15 cellular contexts compared by ENCODE assay signal in genomic region chr6:44271406-44271723, GRCh38. TPM values are rescaled to one million over a fixed set of nuclear protein-coding genes. Genes with fewer than 3 reads are reported as not detected.
DNase-seq lines count a peak whose midpoint lies in the region; ATAC-seq, FAIRE-seq and TF ChIP-seq lines count a peak whose summit lies in the region.
"Had no signal": no experiment of that assay in that cellular context is flagged by ENCODE, and none has a peak within 500 bp of the region (broad histone marks: within the 10 kb centered on the region; RNA-seq: fewer than 3 reads in every experiment).

No MANE protein-coding gene starts in this region.

- H3K27me3 Mint-ChIP-seq in activated CD8-positive, alpha-beta memory T cell treated with anti-CD3 and anti-CD28 coated beads, Interleukin-2, amount 10 ng/mL, durations not matched to agents 7 days and 5 days = peaks cover 59% of the 10 kb centered on the region
- peaks cover 39 to 57% of the 10 kb centered on the region in 2 donors for H3K27me3 Mint-ChIP-seq in T-cell
- peaks cover 50% of the 10 kb centered on the region for H3K27me3 Mint-ChIP-seq in progenitor cell of endocrine pancreas

- peaks cover 9% of the 10 kb centered on the region for H3K4me1 ChIP-seq in endothelial cell of umbilical vein (ENCODE audit: control insufficient read depth, extremely low read depth, insufficient read depth, low read length)

- no peak overlapping the region for H2AFZ ChIP-seq in endothelial cell of umbilical vein (ENCODE audit: low read depth, low read length)

- intact Hi-C loops in endothelial cell of umbilical vein (cut with micrococcal nuclease) = no loop called here

- TF ChIP-seq CTCF in endothelial cell of umbilical vein (IDR thresholded peaks at IDR 0.05; ENCODE audit: extremely low read depth in 1 of 2, insufficient read depth in 1 of 2, low read depth in 1 of 2, low read length in 2 of 2) (no peak), progenitor cell of endocrine pancreas (IDR thresholded peaks at IDR 0.05; ENCODE audit: unreplicated experiment) (no peak)

- H3K9me3 ChIP-seq in endothelial cell of umbilical vein (replicated peaks; ENCODE audit: control insufficient read depth, insufficient read depth, low read length) = no peaks in the 10 kb centered on the region

- TF ChIP-seq POLR2A in endothelial cell of umbilical vein (IDR thresholded peaks at IDR 0.05; ENCODE audit: low read depth, low read length) = no peak

- DNase-seq in activated CD8-positive, alpha-beta memory T cell treated with anti-CD3 and anti-CD28 coated beads, Interleukin-2, amount 10 ng/mL, durations not matched to agents 7 days and 5 days = no peak
- no peak for DNase-seq in activated CD8-positive, alpha-beta memory T cell treated with anti-CD3 and anti-CD28 coated beads, Interleukin-2, amount 50 U/mL, for 48 hours
- DNase-seq in T-cell (no peak), endothelial cell of umbilical vein (ENCODE audit: low read depth, low spot score) (no peak), progenitor cell of endocrine pancreas (ENCODE audit: low spot score, unreplicated experiment) (no peak)
- no peak for DNase-seq in stimulated activated CD4-positive, alpha-beta T cell treated with anti-CD3 and anti-CD28 coated beads, Interleukin-4, amount 100 ng/mL, for 1 hour
- DNase-seq: activated gamma-delta T cell, hippocampal formation, NCI-H2029 had no signal

- no peak overlapping the region for H3K27ac ChIP-seq in endothelial cell of umbilical vein (ENCODE audit: insufficient read depth, low read depth, low read length)

- H3K4me3 ChIP-seq in endothelial cell of umbilical vein (replicated peaks in 1 of 3; ENCODE audit: insufficient read depth in 1 of 3, low read depth in 1 of 3, low read length in 3 of 3) = no peak overlapping the region
- H3K4me3 ChIP-seq: lung had no signal

- H3K9me1 ChIP-seq in endothelial cell of umbilical vein (replicated peaks; ENCODE audit: control insufficient read depth, extremely low read depth, insufficient read depth, low read length) = no peaks in the 10 kb centered on the region

- no peaks in the 10 kb centered on the region for H3K36me3 ChIP-seq in endothelial cell of umbilical vein (ENCODE audit: control insufficient read depth in 2 of 2, extremely low read depth in 1 of 2, insufficient read depth in 2 of 2, low read length in 2 of 2)

- H3K4me1 Mint-ChIP-seq in activated CD8-positive, alpha-beta memory T cell treated with anti-CD3 and anti-CD28 coated beads, Interleukin-2, amount 10 ng/mL, durations not matched to agents 7 days and 5 days = peaks cover 29% of the 10 kb centered on the region
- peaks cover 4 to 29% (median 14%) of the 10 kb centered on the region in 3 donors for H3K4me1 Mint-ChIP-seq in T-cell
- H3K4me1 Mint-ChIP-seq in progenitor cell of endocrine pancreas (ENCODE audit: low read depth) = peaks cover 2% of the 10 kb centered on the region

- peak; percentile 44 for FAIRE-seq in endothelial cell of umbilical vein (lab: Jason Lieb, UNC)

- ATAC-seq in activated CD8-positive, alpha-beta memory T cell treated with anti-CD3 and anti-CD28 coated beads, Interleukin-2, amount 10 ng/mL, durations not matched to agents 7 days and 5 days = no peak
- no peak for ATAC-seq in T-cell (replicated peaks in 1 of 4)
- no peak for ATAC-seq in HG03469 (IDR thresholded peaks at IDR 0.05; ENCODE audit: unreplicated experiment)
- no peak for ATAC-seq in HG02610 (IDR thresholded peaks at IDR 0.05; ENCODE audit: unreplicated experiment)
- ATAC-seq: esophagus mucosa had no signal

- no peak overlapping the region for H3K9ac ChIP-seq in endothelial cell of umbilical vein (replicated peaks; ENCODE audit: extremely low read depth, insufficient read depth, low read length)

- no peaks in the 10 kb centered on the region for H3K79me2 ChIP-seq in endothelial cell of umbilical vein (ENCODE audit: control insufficient read depth, insufficient read depth, low read length)

- POLR2A ChIA-PET in T-cell (lab: Charles Lee) (no interaction called here), endothelial cell of umbilical vein (lab: Charles Lee) (no interaction called here)

- peaks cover 28 to 56% of the 10 kb centered on the region in 2 experiments for H3K27me3 ChIP-seq in endothelial cell of umbilical vein (ENCODE audit: control insufficient read depth in 2 of 2, insufficient read depth in 2 of 2, low read length in 2 of 2)

- H4K20me1 ChIP-seq in endothelial cell of umbilical vein (replicated peaks; ENCODE audit: control insufficient read depth, extremely low read depth, insufficient read depth, low read length) = no peaks in the 10 kb centered on the region

- H3K4me2 ChIP-seq in endothelial cell of umbilical vein (ENCODE audit: insufficient read depth, low read length) = no peak overlapping the region

- CTCF ChIA-PET in activated CD8-positive, alpha-beta memory T cell treated with anti-CD3 and anti-CD28 coated beads, Interleukin-2, amount 10 ng/mL, durations not matched to agents 7 days and 5 days (lab: Charles Lee) = interaction anchor here (0.6 to 7.0 kb wide), 2 partner anchors 34 to 618 kb away, joined by 3 to 94 read pairs; no protein-coding TSS in a partner anchor
- CTCF ChIA-PET in T-cell (lab: Charles Lee) = interaction anchor here (1.2 to 1.4 kb wide), 2 partner anchors 9 to 29 kb away, joined by 3 to 5 read pairs; no protein-coding TSS in a partner anchor
- CTCF ChIA-PET in endothelial cell of umbilical vein (lab: Charles Lee) = interaction anchor here (0.6 to 6.2 kb wide), 4 partner anchors 17 to 145 kb away, joined by 3 to 154 read pairs (median 13); partner anchors contain the start of gene AARS2

- no TSS peak for BruUV-seq in endothelial cell of umbilical vein (replicated peaks; lab: Mats Ljungman, UMichigan)

- H3K4me3 Mint-ChIP-seq in activated CD8-positive, alpha-beta memory T cell treated with anti-CD3 and anti-CD28 coated beads, Interleukin-2, amount 10 ng/mL, durations not matched to agents 7 days and 5 days = peak overlapping the region; percentile 28
- H3K4me3 Mint-ChIP-seq in T-cell = peak overlapping the region; percentile 60 to 68 (median 67)
- H3K4me3 Mint-ChIP-seq in progenitor cell of endocrine pancreas (ENCODE audit: low read depth) = peak overlapping the region; percentile 73

- no peaks in the 10 kb centered on the region for H3K9me3 Mint-ChIP-seq in activated CD8-positive, alpha-beta memory T cell treated with anti-CD3 and anti-CD28 coated beads, Interleukin-2, amount 10 ng/mL, durations not matched to agents 7 days and 5 days (ENCODE audit: low read depth)
- no peaks in the 10 kb centered on the region for H3K9me3 Mint-ChIP-seq in T-cell
- H3K9me3 Mint-ChIP-seq in progenitor cell of endocrine pancreas (ENCODE audit: low read depth) = no peaks in the 10 kb centered on the region

- dilution Hi-C loops in endothelial cell of umbilical vein (cut with MboI; ENCODE audit: extremely low pct_ligation_motif_present, low sequenced_read_pairs) = no loop called here

- no peak overlapping the region for H3K27ac Mint-ChIP-seq in activated CD8-positive, alpha-beta memory T cell treated with anti-CD3 and anti-CD28 coated beads, Interleukin-2, amount 10 ng/mL, durations not matched to agents 7 days and 5 days
- H3K27ac Mint-ChIP-seq in T-cell = no peak overlapping the region
- no peak overlapping the region for H3K27ac Mint-ChIP-seq in progenitor cell of endocrine pancreas

- H3K36me3 Mint-ChIP-seq in activated CD8-positive, alpha-beta memory T cell treated with anti-CD3 and anti-CD28 coated beads, Interleukin-2, amount 10 ng/mL, durations not matched to agents 7 days and 5 days = no peaks in the 10 kb centered on the region
- H3K36me3 Mint-ChIP-seq in T-cell = no peaks in the 10 kb centered on the region
- peaks cover 5% of the 10 kb centered on the region for H3K36me3 Mint-ChIP-seq in progenitor cell of endocrine pancreas (ENCODE audit: insufficient read depth)

RNA-seq across cellular contexts. Expression of gene TMEM151B, which starts 1.1 kb away (rescaled TPM):
- under 1 TPM in 1 of 2 experiments, not detected in 1; 0.06 TPM for total RNA-seq in activated CD8-positive, alpha-beta memory T cell treated with anti-CD3 and anti-CD28 coated beads, Interleukin-2, amount 10 ng/mL, durations not matched to agents 7 days and 5 days
- total RNA-seq in T-cell (under 1 TPM in 3 of 5 donors, not detected in 2; 0.13 to 0.18 (median 0.14) TPM), endothelial cell of umbilical vein (0.07 TPM in 1 of 2 replicates, not detected in the other), progenitor cell of endocrine pancreas (3.5 and 4.7 TPM in 2 replicates)
- polyA plus RNA-seq in endothelial cell of umbilical vein = 0.03 and 0.05 TPM in 2 replicates
- not detected in 2 replicates for polyA plus RNA-seq in endothelial cell of umbilical vein (2011; cell fraction: cytosol; rRNA removed)
- 0.03 and 0.05 TPM in 2 replicates for polyA plus RNA-seq in endothelial cell of umbilical vein (2011; cell fraction: nucleus; rRNA removed)
- polyA plus RNA-seq in endothelial cell of umbilical vein (2012) = 0.23 and 0.27 TPM in 2 replicates
- 0.24 TPM in 1 of 2 replicates, not detected in the other for polyA minus RNA-seq in endothelial cell of umbilical vein
- polyA minus RNA-seq in endothelial cell of umbilical vein (2011; cell fraction: cytosol; rRNA and poly(A)+ RNA removed) = not detected
- polyA minus RNA-seq in endothelial cell of umbilical vein (2011; cell fraction: nucleus; rRNA and poly(A)+ RNA removed) = not detected in 2 replicates
- total RNA-seq: esophagus mucosa, posterior vena cava had no signal
- polyA plus RNA-seq: AG04450 had no signal

RNA-seq across cellular contexts. Expression of gene NFKBIE, which starts 6.0 kb away (rescaled TPM):
- total RNA-seq in activated CD8-positive, alpha-beta memory T cell treated with anti-CD3 and anti-CD28 coated beads, Interleukin-2, amount 10 ng/mL, durations not matched to agents 7 days and 5 days = 10 to 100 TPM; 24.5 to 37.7 TPM
- total RNA-seq in T-cell (10 to 100 TPM in 4 of 5 donors, 1 to 10 TPM in 1; 9.9 to 35.0 (median 13.6) TPM), endothelial cell of umbilical vein (15.6 and 19.0 TPM in 2 replicates), progenitor cell of endocrine pancreas (7.1 TPM in 2 replicates)
- polyA plus RNA-seq in endothelial cell of umbilical vein = 22.6 and 25.8 TPM in 2 replicates
- 14.6 and 17.7 TPM in 2 replicates for polyA plus RNA-seq in endothelial cell of umbilical vein (2011; cell fraction: cytosol; rRNA removed)
- 13.9 and 14.2 TPM in 2 replicates for polyA plus RNA-seq in endothelial cell of umbilical vein (2011; cell fraction: nucleus; rRNA removed)
- polyA plus RNA-seq in endothelial cell of umbilical vein (2012) = 10.0 and 15.1 TPM in 2 replicates
- polyA minus RNA-seq in endothelial cell of umbilical vein = 7.1 and 11.1 TPM in 2 replicates
- polyA minus RNA-seq in endothelial cell of umbilical vein (2011; cell fraction: cytosol; rRNA and poly(A)+ RNA removed) = 4.9 TPM
- polyA minus RNA-seq in endothelial cell of umbilical vein (2011; cell fraction: nucleus; rRNA and poly(A)+ RNA removed) = 4.3 and 11.1 TPM in 2 replicates

RNA-seq across cellular contexts. Expression of gene SLC35B2, which starts 14.0 kb away (rescaled TPM):
- total RNA-seq in activated CD8-positive, alpha-beta memory T cell treated with anti-CD3 and anti-CD28 coated beads, Interleukin-2, amount 10 ng/mL, durations not matched to agents 7 days and 5 days = 10 to 100 TPM; 28.0 to 39.6 TPM
- total RNA-seq in T-cell = 10 to 100 TPM; 14.6 to 21.8 (median 20.3) TPM
- 53.4 and 53.9 TPM in 2 replicates for total RNA-seq in endothelial cell of umbilical vein
- polyA plus RNA-seq in endothelial cell of umbilical vein = 112 and 148 TPM in 2 replicates
- polyA plus RNA-seq in endothelial cell of umbilical vein (2011; cell fraction: cytosol; rRNA removed) = 76.0 and 79.0 TPM in 2 replicates
- 74.2 and 86.3 TPM in 2 replicates for polyA plus RNA-seq in endothelial cell of umbilical vein (2011; cell fraction: nucleus; rRNA removed)
- polyA plus RNA-seq in endothelial cell of umbilical vein (2012) = 52.5 and 55.0 TPM in 2 replicates
- polyA minus RNA-seq in endothelial cell of umbilical vein = 78.2 and 84.1 TPM in 2 replicates
- polyA minus RNA-seq in endothelial cell of umbilical vein (2011; cell fraction: cytosol; rRNA and poly(A)+ RNA removed) = 35.8 TPM
- polyA minus RNA-seq in endothelial cell of umbilical vein (2011; cell fraction: nucleus; rRNA and poly(A)+ RNA removed) = 14.9 and 16.5 TPM in 2 replicates
- 45.9 and 50.3 TPM in 2 replicates for total RNA-seq in progenitor cell of endocrine pancreas

RNA-seq across cellular contexts. Expression of gene HSP90AB1, which starts 24.5 kb away (rescaled TPM):
- 1,000 to 10,000 TPM in 1 of 2 experiments, 100 to 1,000 TPM in 1; 734 to 1,112 TPM for total RNA-seq in activated CD8-positive, alpha-beta memory T cell treated with anti-CD3 and anti-CD28 coated beads, Interleukin-2, amount 10 ng/mL, durations not matched to agents 7 days and 5 days
- total RNA-seq in T-cell (100 to 1,000 TPM; 394 to 454 (median 404) TPM), endothelial cell of umbilical vein (1,088 and 1,201 TPM in 2 replicates), progenitor cell of endocrine pancreas (1,214 and 1,216 TPM in 2 replicates)
- 557 and 824 TPM in 2 replicates for polyA plus RNA-seq in endothelial cell of umbilical vein
- polyA plus RNA-seq in endothelial cell of umbilical vein (2011; cell fraction: cytosol; rRNA removed) = 942 and 1,041 TPM in 2 replicates
- 609 and 717 TPM in 2 replicates for polyA plus RNA-seq in endothelial cell of umbilical vein (2011; cell fraction: nucleus; rRNA removed)
- polyA plus RNA-seq in endothelial cell of umbilical vein (2012) = 1,037 and 1,473 TPM in 2 replicates
- 861 and 862 TPM in 2 replicates for polyA minus RNA-seq in endothelial cell of umbilical vein
- 534 TPM for polyA minus RNA-seq in endothelial cell of umbilical vein (2011; cell fraction: cytosol; rRNA and poly(A)+ RNA removed)
- 163 and 218 TPM in 2 replicates for polyA minus RNA-seq in endothelial cell of umbilical vein (2011; cell fraction: nucleus; rRNA and poly(A)+ RNA removed)

RNA-seq across cellular contexts. Expression of gene AARS2, which starts 41.8 kb away (rescaled TPM):
- total RNA-seq in activated CD8-positive, alpha-beta memory T cell treated with anti-CD3 and anti-CD28 coated beads, Interleukin-2, amount 10 ng/mL, durations not matched to agents 7 days and 5 days = 10 to 100 TPM; 21.1 to 23.7 TPM
- 10 to 100 TPM; 16.7 to 28.5 (median 25.8) TPM for total RNA-seq in T-cell
- 17.9 and 18.0 TPM in 2 replicates for total RNA-seq in endothelial cell of umbilical vein
- 7.9 and 8.3 TPM in 2 replicates for polyA plus RNA-seq in endothelial cell of umbilical vein
- 6.6 and 7.9 TPM in 2 replicates for polyA plus RNA-seq in endothelial cell of umbilical vein (2011; cell fraction: cytosol; rRNA removed)
- polyA plus RNA-seq in endothelial cell of umbilical vein (2011; cell fraction: nucleus; rRNA removed) = 19.3 and 19.8 TPM in 2 replicates
- 8.1 and 9.1 TPM in 2 replicates for polyA plus RNA-seq in endothelial cell of umbilical vein (2012)
- polyA minus RNA-seq in endothelial cell of umbilical vein = 15.4 and 18.1 TPM in 2 replicates
- 7.6 TPM for polyA minus RNA-seq in endothelial cell of umbilical vein (2011; cell fraction: cytosol; rRNA and poly(A)+ RNA removed)
- 13.2 and 16.1 TPM in 2 replicates for polyA minus RNA-seq in endothelial cell of umbilical vein (2011; cell fraction: nucleus; rRNA and poly(A)+ RNA removed)
- 26.5 and 28.8 TPM in 2 replicates for total RNA-seq in progenitor cell of endocrine pancreas
